ENCODE assay signal across 1 cellular context in the genomic region with DNA sequence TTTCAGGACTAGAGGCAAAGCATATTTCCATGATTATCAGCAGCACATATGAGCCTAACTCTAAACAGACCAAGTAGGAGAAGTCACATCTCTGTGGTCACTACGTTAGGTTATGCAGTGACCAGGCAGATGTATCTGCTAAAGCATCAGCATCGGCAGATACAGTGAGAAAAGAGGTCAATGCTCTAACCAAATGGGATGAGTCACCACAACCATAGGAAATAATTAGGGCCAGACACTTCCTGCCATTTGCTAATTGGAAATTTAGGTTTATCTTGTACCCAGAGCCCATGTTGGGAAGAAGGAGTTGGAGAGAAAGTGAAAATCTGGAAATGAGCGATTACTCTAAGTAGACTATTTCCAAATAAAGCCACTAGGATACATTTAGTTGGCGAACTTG.
TF ChIP-seq lines count a peak whose summit lies in the region.

No MANE protein-coding gene starts in this region.

TF ChIP-seq in IMR-90, 13 proteins besides CTCF, POLR2A, EP300 and RAD21:
- TF ChIP-seq MAZ (IDR thresholded peaks at IDR 0.05; ENCODE audit: borderline replicate concordance, low read depth, low read length) (no peak), NFE2L2 (IDR thresholded peaks at IDR 0.05; ENCODE audit: low read depth, low read length) (no peak), MAFK (IDR thresholded peaks at IDR 0.05; ENCODE audit: low read depth, low read length) (no peak), SMC3 (IDR thresholded peaks at IDR 0.05; ENCODE audit: low read depth, low read length) (no peak)
- TF ChIP-seq, protein P1, sequence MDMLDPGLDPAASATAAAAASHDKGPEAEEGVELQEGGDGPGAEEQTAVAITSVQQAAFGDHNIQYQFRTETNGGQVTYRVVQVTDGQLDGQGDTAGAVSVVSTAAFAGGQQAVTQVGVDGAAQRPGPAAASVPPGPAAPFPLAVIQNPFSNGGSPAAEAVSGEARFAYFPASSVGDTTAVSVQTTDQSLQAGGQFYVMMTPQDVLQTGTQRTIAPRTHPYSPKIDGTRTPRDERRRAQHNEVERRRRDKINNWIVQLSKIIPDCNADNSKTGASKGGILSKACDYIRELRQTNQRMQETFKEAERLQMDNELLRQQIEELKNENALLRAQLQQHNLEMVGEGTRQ (IDR thresholded peaks at IDR 0.05; ENCODE audit: low read depth, low read length) = no peak
